ENCODE assay signal across 1 cellular context in the genomic region with DNA sequence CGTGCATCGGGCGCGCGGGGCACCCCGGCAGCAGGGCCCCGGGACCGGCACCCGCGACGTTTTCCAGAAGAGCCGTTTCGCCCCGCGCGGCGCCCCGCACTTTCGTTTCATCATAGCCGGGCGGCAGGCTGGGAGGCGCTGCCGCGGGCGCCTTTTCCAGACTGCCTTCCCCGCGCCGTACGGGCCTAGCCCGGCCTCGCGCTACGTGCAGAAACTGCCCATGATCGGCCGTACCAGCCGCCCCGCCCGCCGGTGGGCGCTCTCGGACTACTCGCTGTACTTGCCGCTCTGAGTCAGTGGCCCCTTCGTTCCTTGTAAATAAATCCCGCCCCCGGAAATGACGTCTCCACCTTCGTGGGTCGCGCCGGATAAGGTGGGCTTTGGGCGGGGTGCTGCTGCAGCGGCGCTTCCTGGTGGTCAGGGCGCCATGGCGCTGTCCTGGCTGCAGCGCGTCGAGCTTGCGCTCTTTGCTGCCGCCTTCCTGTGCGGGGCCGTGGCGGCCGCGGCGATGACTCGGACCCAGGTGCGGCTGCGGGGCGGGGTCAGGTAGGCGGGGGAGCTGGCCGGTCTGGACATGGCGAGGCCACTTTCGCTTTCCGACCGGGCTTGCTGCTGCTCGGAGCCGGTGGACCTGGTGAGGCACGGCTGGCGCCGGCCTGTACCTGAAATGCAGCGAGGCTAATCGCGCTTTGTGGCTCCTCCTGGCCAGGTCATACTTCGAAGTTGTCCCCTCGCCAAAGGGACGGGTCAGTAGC.
A peak's percentile ranks its signal among the peaks of the same experiment; 100 is the strongest.
TF ChIP-seq lines count a peak whose summit lies in the region.

A gene with protein sequence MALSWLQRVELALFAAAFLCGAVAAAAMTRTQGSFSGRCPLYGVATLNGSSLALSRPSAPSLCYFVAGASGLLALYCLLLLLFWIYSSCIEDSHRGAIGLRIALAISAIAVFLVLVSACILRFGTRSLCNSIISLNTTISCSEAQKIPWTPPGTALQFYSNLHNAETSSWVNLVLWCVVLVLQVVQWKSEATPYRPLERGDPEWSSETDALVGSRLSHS (plus strand): TSS at position 398 of the 755 bp plus-strand sequence. CDS start 30 bp downstream, at position 428.

TF ChIP-seq in HepG2, 621 proteins besides CTCF, POLR2A, EP300 and RAD21 (continued from another document and continues in another):
- TF ChIP-seq, protein P1, sequence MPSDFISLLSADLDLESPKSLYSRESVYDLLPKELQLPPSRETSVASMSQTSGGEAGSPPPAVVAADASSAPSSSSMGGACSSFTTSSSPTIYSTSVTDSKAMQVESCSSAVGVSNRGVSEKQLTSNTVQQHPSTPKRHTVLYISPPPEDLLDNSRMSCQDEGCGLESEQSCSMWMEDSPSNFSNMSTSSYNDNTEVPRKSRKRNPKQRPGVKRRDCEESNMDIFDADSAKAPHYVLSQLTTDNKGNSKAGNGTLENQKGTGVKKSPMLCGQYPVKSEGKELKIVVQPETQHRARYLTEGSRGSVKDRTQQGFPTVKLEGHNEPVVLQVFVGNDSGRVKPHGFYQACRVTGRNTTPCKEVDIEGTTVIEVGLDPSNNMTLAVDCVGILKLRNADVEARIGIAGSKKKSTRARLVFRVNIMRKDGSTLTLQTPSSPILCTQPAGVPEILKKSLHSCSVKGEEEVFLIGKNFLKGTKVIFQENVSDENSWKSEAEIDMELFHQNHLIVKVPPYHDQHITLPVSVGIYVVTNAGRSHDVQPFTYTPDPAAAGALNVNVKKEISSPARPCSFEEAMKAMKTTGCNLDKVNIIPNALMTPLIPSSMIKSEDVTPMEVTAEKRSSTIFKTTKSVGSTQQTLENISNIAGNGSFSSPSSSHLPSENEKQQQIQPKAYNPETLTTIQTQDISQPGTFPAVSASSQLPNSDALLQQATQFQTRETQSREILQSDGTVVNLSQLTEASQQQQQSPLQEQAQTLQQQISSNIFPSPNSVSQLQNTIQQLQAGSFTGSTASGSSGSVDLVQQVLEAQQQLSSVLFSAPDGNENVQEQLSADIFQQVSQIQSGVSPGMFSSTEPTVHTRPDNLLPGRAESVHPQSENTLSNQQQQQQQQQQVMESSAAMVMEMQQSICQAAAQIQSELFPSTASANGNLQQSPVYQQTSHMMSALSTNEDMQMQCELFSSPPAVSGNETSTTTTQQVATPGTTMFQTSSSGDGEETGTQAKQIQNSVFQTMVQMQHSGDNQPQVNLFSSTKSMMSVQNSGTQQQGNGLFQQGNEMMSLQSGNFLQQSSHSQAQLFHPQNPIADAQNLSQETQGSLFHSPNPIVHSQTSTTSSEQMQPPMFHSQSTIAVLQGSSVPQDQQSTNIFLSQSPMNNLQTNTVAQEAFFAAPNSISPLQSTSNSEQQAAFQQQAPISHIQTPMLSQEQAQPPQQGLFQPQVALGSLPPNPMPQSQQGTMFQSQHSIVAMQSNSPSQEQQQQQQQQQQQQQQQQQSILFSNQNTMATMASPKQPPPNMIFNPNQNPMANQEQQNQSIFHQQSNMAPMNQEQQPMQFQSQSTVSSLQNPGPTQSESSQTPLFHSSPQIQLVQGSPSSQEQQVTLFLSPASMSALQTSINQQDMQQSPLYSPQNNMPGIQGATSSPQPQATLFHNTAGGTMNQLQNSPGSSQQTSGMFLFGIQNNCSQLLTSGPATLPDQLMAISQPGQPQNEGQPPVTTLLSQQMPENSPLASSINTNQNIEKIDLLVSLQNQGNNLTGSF (CRISPR knock-in tag; IDR thresholded peaks at IDR 0.05), result peak; percentile 30; the same call in 1 of the 2 replicates
- peak; percentile 30; the same call in 1 of the 2 replicates for TF ChIP-seq ZFP36L2 (CRISPR knock-in tag; IDR thresholded peaks at IDR 0.05)
- TF ChIP-seq MAF1 (CRISPR knock-in tag; IDR thresholded peaks at IDR 0.05; ENCODE audit: borderline replicate concordance), result peak; percentile 69
- TF ChIP-seq, protein P2, sequence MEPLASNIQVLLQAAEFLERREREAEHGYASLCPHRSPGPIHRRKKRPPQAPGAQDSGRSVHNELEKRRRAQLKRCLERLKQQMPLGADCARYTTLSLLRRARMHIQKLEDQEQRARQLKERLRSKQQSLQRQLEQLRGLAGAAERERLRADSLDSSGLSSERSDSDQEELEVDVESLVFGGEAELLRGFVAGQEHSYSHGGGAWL (CRISPR knock-in tag; IDR thresholded peaks at IDR 0.05), result peak; percentile 92
- no peak for TF ChIP-seq FOXP1 (IDR thresholded peaks at IDR 0.05)
- TF ChIP-seq FOXP1 (CRISPR knock-in tag; IDR thresholded peaks at IDR 0.05), result no peak
- TF ChIP-seq CCDC6 (CRISPR knock-in tag; IDR thresholded peaks at IDR 0.05), result peak; percentile 97
- TF ChIP-seq, protein P3, sequence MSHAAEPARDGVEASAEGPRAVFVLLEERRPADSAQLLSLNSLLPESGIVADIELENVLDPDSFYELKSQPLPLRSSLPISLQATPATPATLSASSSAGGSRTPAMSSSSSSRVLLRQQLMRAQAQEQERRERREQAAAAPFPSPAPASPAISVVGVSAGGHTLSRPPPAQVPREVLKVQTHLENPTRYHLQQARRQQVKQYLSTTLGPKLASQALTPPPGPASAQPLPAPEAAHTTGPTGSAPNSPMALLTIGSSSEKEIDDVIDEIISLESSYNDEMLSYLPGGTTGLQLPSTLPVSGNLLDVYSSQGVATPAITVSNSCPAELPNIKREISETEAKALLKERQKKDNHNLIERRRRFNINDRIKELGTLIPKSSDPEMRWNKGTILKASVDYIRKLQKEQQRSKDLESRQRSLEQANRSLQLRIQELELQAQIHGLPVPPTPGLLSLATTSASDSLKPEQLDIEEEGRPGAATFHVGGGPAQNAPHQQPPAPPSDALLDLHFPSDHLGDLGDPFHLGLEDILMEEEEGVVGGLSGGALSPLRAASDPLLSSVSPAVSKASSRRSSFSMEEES (CRISPR knock-in tag; IDR thresholded peaks at IDR 0.05), result no peak; the same call in 1 of the 2 replicates
- TF ChIP-seq RAD51 (IDR thresholded peaks at IDR 0.05; ENCODE audit: borderline replicate concordance), result no peak
- TF ChIP-seq NFE2 (CRISPR knock-in tag; IDR thresholded peaks at IDR 0.05), result 0 out of 2 replicates have a peak, but pooled peaks have one; percentile 5
- TF ChIP-seq ZNF724P (CRISPR knock-in tag; IDR thresholded peaks at IDR 0.05; ENCODE audit: borderline replicate concordance), result peak; percentile 82; the same call in 1 of the 2 replicates
- no peak; the same call in 1 of the 2 replicates for TF ChIP-seq SIN3B (IDR thresholded peaks at IDR 0.05; ENCODE audit: low read length)
- TF ChIP-seq TGIF2 (CRISPR knock-in tag; IDR thresholded peaks at IDR 0.05), result no peak; the same call in 1 of the 2 replicates
- no peak for TF ChIP-seq ZNF441 (CRISPR knock-in tag; IDR thresholded peaks at IDR 0.05; ENCODE audit: borderline replicate concordance)
- TF ChIP-seq, protein P4, sequence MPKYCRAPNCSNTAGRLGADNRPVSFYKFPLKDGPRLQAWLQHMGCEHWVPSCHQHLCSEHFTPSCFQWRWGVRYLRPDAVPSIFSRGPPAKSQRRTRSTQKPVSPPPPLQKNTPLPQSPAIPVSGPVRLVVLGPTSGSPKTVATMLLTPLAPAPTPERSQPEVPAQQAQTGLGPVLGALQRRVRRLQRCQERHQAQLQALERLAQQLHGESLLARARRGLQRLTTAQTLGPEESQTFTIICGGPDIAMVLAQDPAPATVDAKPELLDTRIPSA (CRISPR knock-in tag; IDR thresholded peaks at IDR 0.05; ENCODE audit: borderline replicate concordance), result peak; percentile 97
- no peak for TF ChIP-seq HOXA7 (CRISPR knock-in tag; IDR thresholded peaks at IDR 0.05)
- no peak for TF ChIP-seq NR2F1 (CRISPR knock-in tag; IDR thresholded peaks at IDR 0.05)
- TF ChIP-seq, protein P5, sequence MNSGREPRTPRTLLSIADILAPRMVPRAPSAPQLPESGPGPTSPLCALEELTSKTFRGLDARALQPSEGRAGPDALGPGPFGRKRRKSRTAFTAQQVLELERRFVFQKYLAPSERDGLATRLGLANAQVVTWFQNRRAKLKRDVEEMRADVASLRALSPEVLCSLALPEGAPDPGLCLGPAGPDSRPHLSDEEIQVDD (CRISPR knock-in tag; IDR thresholded peaks at IDR 0.05; ENCODE audit: borderline replicate concordance), result no peak
- peak; percentile 87 for TF ChIP-seq KMT2B (CRISPR knock-in tag; IDR thresholded peaks at IDR 0.05)
- peak; percentile 38; the same call in 1 of the 2 replicates for TF ChIP-seq ZNF629 (CRISPR knock-in tag; conservative IDR thresholded peaks at IDR 0.05)
- peak; percentile 89 for TF ChIP-seq ZNF160 (CRISPR knock-in tag; IDR thresholded peaks at IDR 0.05)
- TF ChIP-seq ONECUT2 (CRISPR knock-in tag; IDR thresholded peaks at IDR 0.05), result no peak
- no peak for TF ChIP-seq ZNF17 (CRISPR knock-in tag; IDR thresholded peaks at IDR 0.05)
- peak; percentile 85 for TF ChIP-seq MIXL1 (CRISPR knock-in tag; IDR thresholded peaks at IDR 0.05)
- TF ChIP-seq IKZF1 (IDR thresholded peaks at IDR 0.05), result no peak
- TF ChIP-seq ZSCAN29 (CRISPR knock-in tag; conservative IDR thresholded peaks at IDR 0.05), result peak; percentile 72
- TF ChIP-seq ZBTB1 (CRISPR knock-in tag; IDR thresholded peaks at IDR 0.05; ENCODE audit: borderline replicate concordance), result no peak
- peak; percentile 41 for TF ChIP-seq HCFC1 (IDR thresholded peaks at IDR 0.05; ENCODE audit: low read depth, low read length)
- TF ChIP-seq ZNF3 (CRISPR knock-in tag; IDR thresholded peaks at IDR 0.05), result no peak
- TF ChIP-seq MBD4 (IDR thresholded peaks at IDR 0.05; ENCODE audit: borderline replicate concordance, low read length), result no peak
- no peak for TF ChIP-seq ZSCAN20 (CRISPR knock-in tag; IDR thresholded peaks at IDR 0.05; ENCODE audit: borderline replicate concordance)
- TF ChIP-seq, protein P6, sequence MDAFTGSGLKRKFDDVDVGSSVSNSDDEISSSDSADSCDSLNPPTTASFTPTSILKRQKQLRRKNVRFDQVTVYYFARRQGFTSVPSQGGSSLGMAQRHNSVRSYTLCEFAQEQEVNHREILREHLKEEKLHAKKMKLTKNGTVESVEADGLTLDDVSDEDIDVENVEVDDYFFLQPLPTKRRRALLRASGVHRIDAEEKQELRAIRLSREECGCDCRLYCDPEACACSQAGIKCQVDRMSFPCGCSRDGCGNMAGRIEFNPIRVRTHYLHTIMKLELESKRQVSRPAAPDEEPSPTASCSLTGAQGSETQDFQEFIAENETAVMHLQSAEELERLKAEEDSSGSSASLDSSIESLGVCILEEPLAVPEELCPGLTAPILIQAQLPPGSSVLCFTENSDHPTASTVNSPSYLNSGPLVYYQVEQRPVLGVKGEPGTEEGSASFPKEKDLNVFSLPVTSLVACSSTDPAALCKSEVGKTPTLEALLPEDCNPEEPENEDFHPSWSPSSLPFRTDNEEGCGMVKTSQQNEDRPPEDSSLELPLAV (CRISPR knock-in tag; conservative IDR thresholded peaks at IDR 0.05; ENCODE audit: low read depth), result no peak
- no peak for TF ChIP-seq NFIC (IDR thresholded peaks at IDR 0.05; ENCODE audit: low read length)
- peak; percentile 96 for TF ChIP-seq SNAPC2 (CRISPR knock-in tag; IDR thresholded peaks at IDR 0.05)
- TF ChIP-seq ZNF496 (CRISPR knock-in tag; IDR thresholded peaks at IDR 0.05; ENCODE audit: insufficient replicate concordance), result no peak
- no peak for TF ChIP-seq U2AF2 (IDR thresholded peaks at IDR 0.05; ENCODE audit: low read depth, low read length)
- TF ChIP-seq IRX3 (CRISPR knock-in tag; IDR thresholded peaks at IDR 0.05; ENCODE audit: borderline replicate concordance, low read depth), result peak; percentile 92; the same call in 1 of the 2 replicates
- no peak for TF ChIP-seq REL (CRISPR knock-in tag; conservative IDR thresholded peaks at IDR 0.05)
- peak; percentile 96 for TF ChIP-seq RBM22 (optimal IDR thresholded peaks at IDR 0.05; ENCODE audit: low read length)
- TF ChIP-seq ZNF775 (CRISPR knock-in tag; IDR thresholded peaks at IDR 0.05; ENCODE audit: borderline replicate concordance), result 0 out of 2 replicates have a peak, but pooled peaks have one; percentile 55
- TF ChIP-seq, protein P7, sequence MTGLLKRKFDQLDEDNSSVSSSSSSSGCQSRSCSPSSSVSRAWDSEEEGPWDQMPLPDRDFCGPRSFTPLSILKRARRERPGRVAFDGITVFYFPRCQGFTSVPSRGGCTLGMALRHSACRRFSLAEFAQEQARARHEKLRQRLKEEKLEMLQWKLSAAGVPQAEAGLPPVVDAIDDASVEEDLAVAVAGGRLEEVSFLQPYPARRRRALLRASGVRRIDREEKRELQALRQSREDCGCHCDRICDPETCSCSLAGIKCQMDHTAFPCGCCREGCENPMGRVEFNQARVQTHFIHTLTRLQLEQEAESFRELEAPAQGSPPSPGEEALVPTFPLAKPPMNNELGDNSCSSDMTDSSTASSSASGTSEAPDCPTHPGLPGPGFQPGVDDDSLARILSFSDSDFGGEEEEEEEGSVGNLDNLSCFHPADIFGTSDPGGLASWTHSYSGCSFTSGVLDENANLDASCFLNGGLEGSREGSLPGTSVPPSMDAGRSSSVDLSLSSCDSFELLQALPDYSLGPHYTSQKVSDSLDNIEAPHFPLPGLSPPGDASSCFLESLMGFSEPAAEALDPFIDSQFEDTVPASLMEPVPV (CRISPR knock-in tag; IDR thresholded peaks at IDR 0.05), result peak; percentile 99
- TF ChIP-seq KAT2B (IDR thresholded peaks at IDR 0.05; ENCODE audit: borderline replicate concordance, low read depth, low read length), result no peak
- TF ChIP-seq SMYD3 (CRISPR knock-in tag; IDR thresholded peaks at IDR 0.05), result peak; percentile 94
- peak; percentile 66; the same call in 1 of the 2 replicates for TF ChIP-seq ZFYVE20 (CRISPR knock-in tag; IDR thresholded peaks at IDR 0.05; ENCODE audit: borderline replicate concordance, low read depth)
- peak; percentile 74; the same call in 1 of the 2 replicates for TF ChIP-seq ZFP36L1 (CRISPR knock-in tag; IDR thresholded peaks at IDR 0.05)
- TF ChIP-seq ZNF792 (CRISPR knock-in tag; IDR thresholded peaks at IDR 0.05), result peak; percentile 95
- TF ChIP-seq RXRB (CRISPR knock-in tag; IDR thresholded peaks at IDR 0.05; ENCODE audit: borderline replicate concordance), result peak; percentile 75; the same call in 1 of the 2 replicates
- TF ChIP-seq GFI1 (CRISPR knock-in tag; IDR thresholded peaks at IDR 0.05; ENCODE audit: borderline replicate concordance), result no peak; the same call in 1 of the 2 replicates
- peak; percentile 84; the same call in 1 of the 2 replicates for TF ChIP-seq ZNF383 (CRISPR knock-in tag; IDR thresholded peaks at IDR 0.05; ENCODE audit: borderline replicate concordance)
- TF ChIP-seq, protein P8, sequence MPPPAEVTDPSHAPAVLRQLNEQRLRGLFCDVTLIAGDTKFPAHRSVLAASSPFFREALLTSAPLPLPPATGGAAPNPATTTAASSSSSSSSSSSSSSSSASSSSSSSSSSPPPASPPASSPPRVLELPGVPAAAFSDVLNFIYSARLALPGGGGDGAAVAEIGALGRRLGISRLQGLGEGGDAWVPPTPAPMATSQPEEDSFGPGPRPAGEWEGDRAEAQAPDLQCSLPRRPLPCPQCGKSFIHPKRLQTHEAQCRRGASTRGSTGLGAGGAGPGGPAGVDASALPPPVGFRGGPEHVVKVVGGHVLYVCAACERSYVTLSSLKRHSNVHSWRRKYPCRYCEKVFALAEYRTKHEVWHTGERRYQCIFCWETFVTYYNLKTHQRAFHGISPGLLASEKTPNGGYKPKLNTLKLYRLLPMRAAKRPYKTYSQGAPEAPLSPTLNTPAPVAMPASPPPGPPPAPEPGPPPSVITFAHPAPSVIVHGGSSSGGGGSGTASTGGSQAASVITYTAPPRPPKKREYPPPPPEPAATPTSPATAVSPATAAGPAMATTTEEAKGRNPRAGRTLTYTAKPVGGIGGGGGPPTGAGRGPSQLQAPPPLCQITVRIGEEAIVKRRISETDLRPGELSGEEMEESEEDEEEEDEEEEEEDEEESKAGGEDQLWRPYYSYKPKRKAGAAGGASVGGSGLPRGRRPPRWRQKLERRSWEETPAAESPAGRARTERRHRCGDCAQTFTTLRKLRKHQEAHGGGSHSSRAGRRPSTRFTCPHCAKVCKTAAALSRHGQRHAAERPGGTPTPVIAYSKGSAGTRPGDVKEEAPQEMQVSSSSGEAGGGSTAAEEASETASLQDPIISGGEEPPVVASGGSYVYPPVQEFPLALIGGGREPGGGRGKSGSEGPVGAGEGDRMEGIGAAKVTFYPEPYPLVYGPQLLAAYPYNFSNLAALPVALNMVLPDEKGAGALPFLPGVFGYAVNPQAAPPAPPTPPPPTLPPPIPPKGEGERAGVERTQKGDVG (CRISPR knock-in tag; IDR thresholded peaks at IDR 0.05; ENCODE audit: borderline replicate concordance), result no peak; the same call in 1 of the 2 replicates
